8 cellular contexts compared by ENCODE assay signal in genomic region chr19:55460670-55461258, GRCh38.
DNase-seq lines count a peak whose midpoint lies in the region; ATAC-seq and TF ChIP-seq lines count a peak whose summit lies in the region.

No MANE protein-coding gene starts in this region.

- H3K36me3 Mint-ChIP-seq in activated naive CD4-positive, alpha-beta T cell treated with anti-CD3 and anti-CD28 coated beads, Interleukin-2, amount 50 U/mL, for 24 hours = no peaks in the 10 kb centered on the region

- H3K4me1 Mint-ChIP-seq in activated naive CD4-positive, alpha-beta T cell treated with anti-CD3 and anti-CD28 coated beads, Interleukin-2, amount 50 U/mL, for 24 hours = peaks cover 21% of the 10 kb centered on the region

- H3K4me3 ChIP-seq in AG04449 (ENCODE audit: low read depth, low read length) = peak overlapping the region; percentile 98
- peak overlapping the region; percentile 79 for H3K4me3 ChIP-seq in GM08714 (ENCODE audit: low read length)

- DNase-seq in AG04449 (ENCODE audit: low read depth, low spot score) (no peak), NCI-H774 (lab: John Stamatoyannopoulos, UW) (peak; percentile 58), globus pallidus (ENCODE audit: low spot score) (peak; percentile 69), nucleus accumbens (lab: John Stamatoyannopoulos, UW) (peak in 35 of 56 donors; percentile 20 to 64 (median 40)), NCI-H524 treated with DMSO at 0.1 percent for 48 hours (lab: John Stamatoyannopoulos, UW) (no peak)

- H3K27me3 Mint-ChIP-seq in activated naive CD4-positive, alpha-beta T cell treated with anti-CD3 and anti-CD28 coated beads, Interleukin-2, amount 50 U/mL, for 24 hours = no peaks in the 10 kb centered on the region

- no peak overlapping the region for H3K27ac Mint-ChIP-seq in activated naive CD4-positive, alpha-beta T cell treated with anti-CD3 and anti-CD28 coated beads, Interleukin-2, amount 50 U/mL, for 24 hours

- CTCF ChIA-PET in AG04449 (lab: Yijun Ruan, JAX) = interaction anchor here (0.7 to 2.9 kb wide), 7 partner anchors 9 to 320 kb away, joined by 3 to 25 read pairs (median 3); no protein-coding TSS in a partner anchor

- ATAC-seq in GM18511 (IDR thresholded peaks at IDR 0.05; ENCODE audit: unreplicated experiment) = no peak

- H3K9me3 Mint-ChIP-seq in activated naive CD4-positive, alpha-beta T cell treated with anti-CD3 and anti-CD28 coated beads, Interleukin-2, amount 50 U/mL, for 24 hours = no peaks in the 10 kb centered on the region

- peak overlapping the region; percentile 88 for H3K4me3 Mint-ChIP-seq in activated naive CD4-positive, alpha-beta T cell treated with anti-CD3 and anti-CD28 coated beads, Interleukin-2, amount 50 U/mL, for 24 hours

- POLR2A ChIA-PET in AG04449 (lab: Yijun Ruan, JAX) = no interaction called here

- TF ChIP-seq CTCF in AG04449 (IDR thresholded peaks at IDR 0.05; ENCODE audit: insufficient read depth, low read length, missing control alignments) = no peak

Comparison
In these comparisons a context has a peak if more than half of its experiments do, and no peak if none do; other contexts are left out.
1. DNase-seq: peak in NCI-H774 (single experiment), globus pallidus (single experiment) and nucleus accumbens (35 of 56); none in AG04449 (single experiment) and NCI-H524 treated with DMSO at 0.1 percent for 48 hours (single experiment).